8 cellular contexts compared by ENCODE assay signal in the genomic region with DNA sequence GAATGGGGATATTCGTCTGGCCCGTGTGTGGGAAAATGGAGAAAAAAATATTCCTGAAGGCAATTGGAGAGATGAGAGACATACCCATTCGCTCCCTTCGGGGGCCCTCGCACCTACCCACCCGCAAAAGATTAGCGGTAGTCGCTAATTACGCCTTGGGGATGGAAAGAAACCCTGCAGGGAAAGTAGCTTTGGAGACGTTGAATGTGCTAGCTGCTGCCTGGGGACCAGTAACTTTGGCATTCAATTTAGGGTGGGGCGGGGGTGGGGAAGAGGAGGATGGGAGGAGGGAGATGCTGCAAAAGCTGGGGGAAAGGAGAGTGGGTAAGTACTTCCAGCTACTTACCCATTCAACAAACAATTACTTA. TPM values are rescaled to one million over a fixed set of nuclear protein-coding genes. Genes with fewer than 3 reads are reported as not detected.
DNase-seq lines count a peak whose midpoint lies in the region; ATAC-seq and TF ChIP-seq lines count a peak whose summit lies in the region.

No MANE protein-coding gene starts in this region.

- TF ChIP-seq POLR2A in tibial nerve (IDR thresholded peaks at IDR 0.05) = no peak

- no peaks in the 10 kb centered on the region for H3K36me3 ChIP-seq in tibial nerve

- H3K4me1 ChIP-seq in tibial nerve = no peaks in the 10 kb centered on the region

- H3K27me3 ChIP-seq in tibial nerve = no peaks in the 10 kb centered on the region

- peak overlapping the region; percentile 60 for H3K4me3 ChIP-seq in WI38 (ENCODE audit: low read depth, low read length)
- peak overlapping the region; percentile 67 for H3K4me3 ChIP-seq in iPS-18c (ENCODE audit: insufficient read depth, low read depth, low read length)
- peak overlapping the region; percentile 34 to 61 (median 52) for H3K4me3 ChIP-seq in tibial nerve

- ATAC-seq in GM18909 (IDR thresholded peaks at IDR 0.05; ENCODE audit: poor library complexity, unreplicated experiment) = peak; percentile 41
- peak; percentile 25 for ATAC-seq in HG02798 (IDR thresholded peaks at IDR 0.05; ENCODE audit: poor library complexity, unreplicated experiment)

- TF ChIP-seq CTCF in WI38 (IDR thresholded peaks at IDR 0.05; ENCODE audit: low read depth, low read length) (no peak), tibial nerve (IDR thresholded peaks at IDR 0.05) (no peak)

- H3K9me3 ChIP-seq in iPS-18c (ENCODE audit: control insufficient read depth, insufficient read depth, low read length) = peaks cover 13% of the 10 kb centered on the region
- H3K9me3 ChIP-seq in tibial nerve = no peaks in the 10 kb centered on the region

- 4 to 38% methylated on average over 10 to 11 of the region's 11 CpGs for WGBS in tibial nerve, 2 donors

- TF ChIP-seq EP300 in tibial nerve (IDR thresholded peaks at IDR 0.05) = no peak

- DNase-seq in tibial nerve (ENCODE audit: low spot score in 2 of 2) = no peak
- DNase-seq in NCI-H2196 (lab: John Stamatoyannopoulos, UW; ENCODE audit: unreplicated experiment) = no peak
- DNase-seq in GM19240 (ENCODE audit: insufficient read length, low spot score) = no peak
- no peak for DNase-seq in retina

- H3K27ac ChIP-seq in tibial nerve = peak overlapping the region in 1 of 4 donors; percentile 52

RNA-seq across cellular contexts. Expression of a gene that starts 0.4 kb away (rescaled TPM):
- total RNA-seq in tibial nerve = 10 to 100 TPM in 3 of 4 donors, 1 to 10 TPM in 1; 8.5 to 22.2 (median 12.6) TPM

RNA-seq across cellular contexts. Expression of a gene that starts 58.0 kb away (rescaled TPM):
- total RNA-seq in tibial nerve = 1 to 10 TPM; 2.5 to 3.6 (median 2.9) TPM
